In genomic region chr9:92786298-92786697, GRCh38 we compare ENCODE assay signal across 8 cellular contexts.
"Had no signal": no experiment of that assay in that cellular context is flagged by ENCODE, and none has a peak within 500 bp of the region (broad histone marks: within the 10 kb centered on the region; RNA-seq: fewer than 3 reads in every experiment).

No MANE protein-coding gene starts in this region.

- DNase-seq: GDM1, GF-D8 had no signal

- FAIRE-seq: G401.6, GM12878, GM12891, GM12892, GM18507, GM19239 had no signal

- H3K4me3 ChIP-seq: GM12878 had no signal

- ATAC-seq: GM12878 had no signal
